11 cellular contexts compared by ENCODE assay signal in the genomic region with DNA sequence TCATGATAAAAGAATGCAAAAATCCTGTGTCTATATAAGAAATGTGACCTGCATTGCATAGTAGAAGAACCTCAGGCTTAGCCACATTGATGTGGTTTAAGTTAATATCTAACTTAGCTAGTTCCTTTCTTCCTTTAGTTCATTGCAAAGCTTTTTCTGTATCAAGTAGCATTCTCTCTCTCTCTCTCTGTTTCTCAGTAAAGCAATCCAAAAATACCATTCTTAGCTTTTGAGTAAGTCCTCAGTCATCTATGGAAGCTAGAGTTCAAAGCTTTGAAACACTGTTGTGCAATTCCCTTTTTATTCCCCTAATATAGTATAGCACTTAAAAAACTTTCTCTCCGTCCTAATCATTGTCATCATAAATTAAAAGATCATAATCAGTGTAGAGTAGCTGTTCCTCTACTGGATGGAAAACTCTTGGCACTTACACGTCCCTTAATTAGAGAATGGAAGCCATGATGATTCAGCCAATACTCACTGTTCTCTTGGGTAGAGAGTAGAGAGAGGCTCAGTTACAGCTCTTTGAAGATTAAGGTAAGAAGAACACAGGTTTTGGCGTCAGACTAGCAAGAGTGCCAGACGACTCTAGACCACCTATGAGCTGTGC.
A peak's percentile ranks its signal among the peaks of the same experiment; 100 is the strongest.
DNase-seq lines count a peak whose midpoint lies in the region; ATAC-seq and TF ChIP-seq lines count a peak whose summit lies in the region.
"Had no signal": no experiment of that assay in that cellular context is flagged by ENCODE, and none has a peak within 500 bp of the region (broad histone marks: within the 10 kb centered on the region; RNA-seq: fewer than 3 reads in every experiment).

No MANE protein-coding gene starts in this region.

- no peaks in the 10 kb centered on the region for H3K4me1 Mint-ChIP-seq in activated CD4-positive, alpha-beta memory T cell treated with anti-CD3 and anti-CD28 coated beads, Interleukin-2, amount 10 ng/mL, durations not matched to agents 7 days and 5 days

- in situ Hi-C loops in gastrocnemius medialis (cut with MboI; ENCODE audit: low sequenced_read_pairs in 4 of 4) = no loop called here

- no peaks in the 10 kb centered on the region for H3K27me3 Mint-ChIP-seq in activated CD4-positive, alpha-beta memory T cell treated with anti-CD3 and anti-CD28 coated beads, Interleukin-2, amount 10 ng/mL, durations not matched to agents 7 days and 5 days
- H3K27me3 Mint-ChIP-seq: activated CD8-positive, alpha-beta T cell treated with anti-CD3 and anti-CD28 coated beads for 36 hours had no signal

- no peak overlapping the region for H3K4me3 ChIP-seq in ACC112 (ENCODE audit: low read depth, low read length)
- no peak overlapping the region for H3K4me3 ChIP-seq in fibroblast of pulmonary artery (replicated peaks; ENCODE audit: low read depth, low read length)
- no peak overlapping the region for H3K4me3 ChIP-seq in gastrocnemius medialis

- no peaks in the 10 kb centered on the region for H3K79me2 ChIP-seq in ACC112 (ENCODE audit: control insufficient read depth, insufficient read depth, low read length, unreplicated experiment)

- CTCF ChIA-PET in activated CD4-positive, alpha-beta memory T cell treated with anti-CD3 and anti-CD28 coated beads, Interleukin-2, amount 10 ng/mL, durations not matched to agents 7 days and 5 days (lab: Charles Lee) = no interaction called here

- H3K4me1 ChIP-seq in ACC112 (ENCODE audit: control insufficient read depth, insufficient read depth, low read length, unreplicated experiment) (peaks cover 22% of the 10 kb centered on the region), gastrocnemius medialis (no peaks in the 10 kb centered on the region)

- H3K27ac ChIP-seq in ACC112 (ENCODE audit: low read depth, low read length) = peak overlapping the region; percentile 80
- no peak overlapping the region for H3K27ac ChIP-seq in gastrocnemius medialis

- no peak for TF ChIP-seq CTCF in fibroblast of pulmonary artery (IDR thresholded peaks at IDR 0.05; ENCODE audit: low read length, missing control alignments)
- TF ChIP-seq CTCF in gastrocnemius medialis (IDR thresholded peaks at IDR 0.05 in 4 of 5, conservative IDR thresholded peaks at IDR 0.05 in 1 of 5) = no peak

- H3K27ac Mint-ChIP-seq in activated CD4-positive, alpha-beta memory T cell treated with anti-CD3 and anti-CD28 coated beads, Interleukin-2, amount 10 ng/mL, durations not matched to agents 7 days and 5 days = no peak overlapping the region
- H3K27ac Mint-ChIP-seq: activated CD8-positive, alpha-beta T cell treated with anti-CD3 and anti-CD28 coated beads for 36 hours had no signal

- H3K36me3 ChIP-seq in ACC112 (ENCODE audit: insufficient read depth, low read length) (no peaks in the 10 kb centered on the region), gastrocnemius medialis (no peaks in the 10 kb centered on the region)

- no peak for TF ChIP-seq POLR2A in gastrocnemius medialis (IDR thresholded peaks at IDR 0.05)

- DNase-seq in LHCN-M2 (ENCODE audit: low read depth) (peak; percentile 69), fibroblast of pulmonary artery (ENCODE audit: low read depth) (peak; percentile 81), gastrocnemius medialis (no peak), NCI-H187 treated with DMSO at 0.1 percent for 48 hours (lab: John Stamatoyannopoulos, UW) (no peak), KG1 (lab: John Stamatoyannopoulos, UW) (no peak)
- no peak for DNase-seq in activated CD4-positive, alpha-beta memory T cell treated with anti-CD3 and anti-CD28 coated beads, Interleukin-2, amount 10 ng/mL, durations not matched to agents 7 days and 5 days
- DNase-seq: activated CD8-positive, alpha-beta T cell treated with anti-CD3 and anti-CD28 coated beads for 36 hours; GOT3; NCI-H446 treated with DMSO at 0.1 percent for 48 hours had no signal

- no peaks in the 10 kb centered on the region for H3K9me3 ChIP-seq in gastrocnemius medialis

- no peaks in the 10 kb centered on the region for H3K9me3 Mint-ChIP-seq in activated CD4-positive, alpha-beta memory T cell treated with anti-CD3 and anti-CD28 coated beads, Interleukin-2, amount 10 ng/mL, durations not matched to agents 7 days and 5 days
- H3K9me3 Mint-ChIP-seq: activated CD8-positive, alpha-beta T cell treated with anti-CD3 and anti-CD28 coated beads for 36 hours had no signal

- ATAC-seq in GM19468 (IDR thresholded peaks at IDR 0.05; ENCODE audit: extremely low read depth, unreplicated experiment) (peak; percentile 59), gastrocnemius medialis (no peak)
- ATAC-seq: activated CD8-positive, alpha-beta T cell treated with anti-CD3 and anti-CD28 coated beads for 36 hours had no signal

- POLR2A ChIA-PET in activated CD4-positive, alpha-beta memory T cell treated with anti-CD3 and anti-CD28 coated beads, Interleukin-2, amount 10 ng/mL, durations not matched to agents 7 days and 5 days (lab: Charles Lee) = no interaction called here

- no peaks in the 10 kb centered on the region for H3K36me3 Mint-ChIP-seq in activated CD4-positive, alpha-beta memory T cell treated with anti-CD3 and anti-CD28 coated beads, Interleukin-2, amount 10 ng/mL, durations not matched to agents 7 days and 5 days (ENCODE audit: low read depth)

- no peaks in the 10 kb centered on the region for H3K27me3 ChIP-seq in ACC112 (ENCODE audit: insufficient read depth, low read length)
- no peaks in the 10 kb centered on the region for H3K27me3 ChIP-seq in gastrocnemius medialis

- H3K4me3 Mint-ChIP-seq in activated CD4-positive, alpha-beta memory T cell treated with anti-CD3 and anti-CD28 coated beads, Interleukin-2, amount 10 ng/mL, durations not matched to agents 7 days and 5 days = no peak overlapping the region
- H3K4me3 Mint-ChIP-seq: activated CD8-positive, alpha-beta T cell treated with anti-CD3 and anti-CD28 coated beads for 36 hours had no signal

- intact Hi-C loops in gastrocnemius medialis (cut with DNase I; ENCODE audit: low total_unique reads) = no loop called here

- H2AFZ ChIP-seq in ACC112 (ENCODE audit: low read length, unreplicated experiment) = peak overlapping the region; percentile 19

Comparison
In these comparisons a context has a peak if more than half of its experiments do, and no peak if none do; other contexts are left out.
1. DNase-seq: peak in LHCN-M2 (single experiment) and fibroblast of pulmonary artery (single experiment); none in activated CD4-positive, alpha-beta memory T cell treated with anti-CD3 and anti-CD28 coated beads, Interleukin-2, amount 10 ng/mL, durations not matched to agents 7 days and 5 days (single experiment), gastrocnemius medialis (0 of 2), NCI-H187 treated with DMSO at 0.1 percent for 48 hours (single experiment) and KG1 (single experiment).